In the genomic region with DNA sequence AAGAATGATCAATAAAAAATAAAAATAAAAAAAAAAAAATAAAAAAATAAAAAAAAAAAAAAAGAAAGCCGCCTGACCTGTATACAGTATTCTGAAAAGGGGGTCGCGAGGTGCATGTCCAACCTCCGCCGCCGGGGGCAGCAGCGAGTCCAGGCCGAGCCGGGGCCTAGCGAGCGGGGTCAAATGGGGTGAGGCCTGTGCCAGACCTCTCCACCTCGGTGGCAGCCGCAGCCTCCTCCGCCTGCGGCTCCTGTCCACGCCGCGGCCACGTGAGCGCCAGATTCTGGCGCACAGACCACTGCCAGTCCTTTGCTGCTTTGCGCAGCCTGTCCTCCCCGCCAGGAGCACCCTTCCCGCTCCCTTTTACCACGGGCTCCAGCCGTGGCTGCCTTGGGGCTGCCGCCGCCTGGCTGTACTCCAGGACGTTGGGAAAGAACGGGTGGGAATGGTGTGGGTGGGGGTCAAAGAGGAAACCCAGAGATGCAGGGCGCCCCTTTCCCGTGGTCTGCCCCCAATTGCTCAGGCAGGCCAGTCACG, we compare ENCODE assay signal across 1 cellular context.
TF ChIP-seq lines count a peak whose summit lies in the region.

No MANE protein-coding gene starts in this region.

TF ChIP-seq in HEK293, 187 proteins besides CTCF, POLR2A, EP300 and RAD21 (continued from another document and continues in another):
- TF ChIP-seq, protein P1, sequence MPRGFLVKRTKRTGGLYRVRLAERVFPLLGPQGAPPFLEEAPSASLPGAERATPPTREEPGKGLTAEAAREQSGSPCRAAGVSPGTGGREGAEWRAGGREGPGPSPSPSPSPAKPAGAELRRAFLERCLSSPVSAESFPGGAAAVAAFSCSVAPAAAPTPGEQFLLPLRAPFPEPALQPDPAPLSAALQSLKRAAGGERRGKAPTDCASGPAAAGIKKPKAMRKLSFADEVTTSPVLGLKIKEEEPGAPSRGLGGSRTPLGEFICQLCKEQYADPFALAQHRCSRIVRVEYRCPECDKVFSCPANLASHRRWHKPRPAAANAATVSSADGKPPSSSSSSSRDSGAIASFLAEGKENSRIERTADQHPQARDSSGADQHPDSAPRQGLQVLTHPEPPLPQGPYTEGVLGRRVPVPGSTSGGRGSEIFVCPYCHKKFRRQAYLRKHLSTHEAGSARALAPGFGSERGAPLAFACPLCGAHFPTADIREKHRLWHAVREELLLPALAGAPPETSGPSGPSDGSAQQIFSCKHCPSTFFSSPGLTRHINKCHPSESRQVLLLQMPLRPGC (tag by site-specific recombination; IDR thresholded peaks at IDR 0.05) = 0 out of 2 replicates have a peak, but pooled peaks have one; percentile 34
- TF ChIP-seq, protein P2, sequence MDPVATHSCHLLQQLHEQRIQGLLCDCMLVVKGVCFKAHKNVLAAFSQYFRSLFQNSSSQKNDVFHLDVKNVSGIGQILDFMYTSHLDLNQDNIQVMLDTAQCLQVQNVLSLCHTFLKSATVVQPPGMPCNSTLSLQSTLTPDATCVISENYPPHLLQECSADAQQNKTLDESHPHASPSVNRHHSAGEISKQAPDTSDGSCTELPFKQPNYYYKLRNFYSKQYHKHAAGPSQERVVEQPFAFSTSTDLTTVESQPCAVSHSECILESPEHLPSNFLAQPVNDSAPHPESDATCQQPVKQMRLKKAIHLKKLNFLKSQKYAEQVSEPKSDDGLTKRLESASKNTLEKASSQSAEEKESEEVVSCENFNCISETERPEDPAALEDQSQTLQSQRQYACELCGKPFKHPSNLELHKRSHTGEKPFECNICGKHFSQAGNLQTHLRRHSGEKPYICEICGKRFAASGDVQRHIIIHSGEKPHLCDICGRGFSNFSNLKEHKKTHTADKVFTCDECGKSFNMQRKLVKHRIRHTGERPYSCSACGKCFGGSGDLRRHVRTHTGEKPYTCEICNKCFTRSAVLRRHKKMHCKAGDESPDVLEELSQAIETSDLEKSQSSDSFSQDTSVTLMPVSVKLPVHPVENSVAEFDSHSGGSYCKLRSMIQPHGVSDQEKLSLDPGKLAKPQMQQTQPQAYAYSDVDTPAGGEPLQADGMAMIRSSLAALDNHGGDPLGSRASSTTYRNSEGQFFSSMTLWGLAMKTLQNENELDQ (tag by site-specific recombination; IDR thresholded peaks at IDR 0.05; ENCODE audit: low read depth) = no peak
- TF ChIP-seq ZFHX2 (tag by site-specific recombination; conservative IDR thresholded peaks at IDR 0.05) = 0 out of 2 replicates have a peak, but pooled peaks have one; percentile 25
- no peak for TF ChIP-seq ZNF19 (tag by site-specific recombination; IDR thresholded peaks at IDR 0.05; ENCODE audit: low read depth)
- TF ChIP-seq ZNF501 (tag by site-specific recombination; IDR thresholded peaks at IDR 0.05) = no peak
- TF ChIP-seq, protein P3, sequence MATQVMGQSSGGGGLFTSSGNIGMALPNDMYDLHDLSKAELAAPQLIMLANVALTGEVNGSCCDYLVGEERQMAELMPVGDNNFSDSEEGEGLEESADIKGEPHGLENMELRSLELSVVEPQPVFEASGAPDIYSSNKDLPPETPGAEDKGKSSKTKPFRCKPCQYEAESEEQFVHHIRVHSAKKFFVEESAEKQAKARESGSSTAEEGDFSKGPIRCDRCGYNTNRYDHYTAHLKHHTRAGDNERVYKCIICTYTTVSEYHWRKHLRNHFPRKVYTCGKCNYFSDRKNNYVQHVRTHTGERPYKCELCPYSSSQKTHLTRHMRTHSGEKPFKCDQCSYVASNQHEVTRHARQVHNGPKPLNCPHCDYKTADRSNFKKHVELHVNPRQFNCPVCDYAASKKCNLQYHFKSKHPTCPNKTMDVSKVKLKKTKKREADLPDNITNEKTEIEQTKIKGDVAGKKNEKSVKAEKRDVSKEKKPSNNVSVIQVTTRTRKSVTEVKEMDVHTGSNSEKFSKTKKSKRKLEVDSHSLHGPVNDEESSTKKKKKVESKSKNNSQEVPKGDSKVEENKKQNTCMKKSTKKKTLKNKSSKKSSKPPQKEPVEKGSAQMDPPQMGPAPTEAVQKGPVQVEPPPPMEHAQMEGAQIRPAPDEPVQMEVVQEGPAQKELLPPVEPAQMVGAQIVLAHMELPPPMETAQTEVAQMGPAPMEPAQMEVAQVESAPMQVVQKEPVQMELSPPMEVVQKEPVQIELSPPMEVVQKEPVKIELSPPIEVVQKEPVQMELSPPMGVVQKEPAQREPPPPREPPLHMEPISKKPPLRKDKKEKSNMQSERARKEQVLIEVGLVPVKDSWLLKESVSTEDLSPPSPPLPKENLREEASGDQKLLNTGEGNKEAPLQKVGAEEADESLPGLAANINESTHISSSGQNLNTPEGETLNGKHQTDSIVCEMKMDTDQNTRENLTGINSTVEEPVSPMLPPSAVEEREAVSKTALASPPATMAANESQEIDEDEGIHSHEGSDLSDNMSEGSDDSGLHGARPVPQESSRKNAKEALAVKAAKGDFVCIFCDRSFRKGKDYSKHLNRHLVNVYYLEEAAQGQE (tag by site-specific recombination; IDR thresholded peaks at IDR 0.05) = no peak
- no peak for TF ChIP-seq IKZF3 (tag by site-specific recombination; IDR thresholded peaks at IDR 0.05)
- TF ChIP-seq, protein P4, sequence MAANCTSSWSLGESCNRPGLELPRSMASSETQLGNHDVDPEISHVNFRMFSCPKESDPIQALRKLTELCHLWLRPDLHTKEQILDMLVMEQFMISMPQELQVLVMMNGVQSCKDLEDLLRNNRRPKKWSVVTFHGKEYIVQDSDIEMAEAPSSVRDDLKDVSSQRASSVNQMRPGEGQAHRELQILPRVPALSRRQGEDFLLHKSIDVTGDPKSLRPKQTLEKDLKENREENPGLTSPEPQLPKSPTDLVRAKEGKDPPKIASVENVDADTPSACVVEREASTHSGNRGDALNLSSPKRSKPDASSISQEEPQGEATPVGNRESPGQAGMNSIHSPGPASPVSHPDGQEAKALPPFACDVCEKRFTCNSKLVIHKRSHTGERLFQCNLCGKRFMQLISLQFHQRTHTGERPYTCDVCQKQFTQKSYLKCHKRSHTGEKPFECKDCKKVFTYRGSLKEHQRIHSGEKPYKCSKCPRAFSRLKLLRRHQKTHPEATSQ (tag by site-specific recombination; IDR thresholded peaks at IDR 0.05) = 0 out of 2 replicates have a peak, but pooled peaks have one; percentile 37
- no peak for TF ChIP-seq MYNN (tag by site-specific recombination; IDR thresholded peaks at IDR 0.05; ENCODE audit: borderline replicate concordance)
- TF ChIP-seq, protein P5, sequence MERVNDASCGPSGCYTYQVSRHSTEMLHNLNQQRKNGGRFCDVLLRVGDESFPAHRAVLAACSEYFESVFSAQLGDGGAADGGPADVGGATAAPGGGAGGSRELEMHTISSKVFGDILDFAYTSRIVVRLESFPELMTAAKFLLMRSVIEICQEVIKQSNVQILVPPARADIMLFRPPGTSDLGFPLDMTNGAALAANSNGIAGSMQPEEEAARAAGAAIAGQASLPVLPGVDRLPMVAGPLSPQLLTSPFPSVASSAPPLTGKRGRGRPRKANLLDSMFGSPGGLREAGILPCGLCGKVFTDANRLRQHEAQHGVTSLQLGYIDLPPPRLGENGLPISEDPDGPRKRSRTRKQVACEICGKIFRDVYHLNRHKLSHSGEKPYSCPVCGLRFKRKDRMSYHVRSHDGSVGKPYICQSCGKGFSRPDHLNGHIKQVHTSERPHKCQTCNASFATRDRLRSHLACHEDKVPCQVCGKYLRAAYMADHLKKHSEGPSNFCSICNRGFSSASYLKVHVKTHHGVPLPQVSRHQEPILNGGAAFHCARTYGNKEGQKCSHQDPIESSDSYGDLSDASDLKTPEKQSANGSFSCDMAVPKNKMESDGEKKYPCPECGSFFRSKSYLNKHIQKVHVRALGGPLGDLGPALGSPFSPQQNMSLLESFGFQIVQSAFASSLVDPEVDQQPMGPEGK (tag by site-specific recombination; IDR thresholded peaks at IDR 0.05) = peak; percentile 51; the same call in 1 of the 2 replicates
- TF ChIP-seq SETDB1 (IDR thresholded peaks at IDR 0.05; ENCODE audit: insufficient read length, low read length) = no peak
- TF ChIP-seq ZBTB21 (tag by site-specific recombination; IDR thresholded peaks at IDR 0.05) = 0 out of 2 replicates have a peak, but pooled peaks have one; percentile 11
- TF ChIP-seq ZNF768 (tag by site-specific recombination; IDR thresholded peaks at IDR 0.05) = no peak
- TF ChIP-seq, protein P6, sequence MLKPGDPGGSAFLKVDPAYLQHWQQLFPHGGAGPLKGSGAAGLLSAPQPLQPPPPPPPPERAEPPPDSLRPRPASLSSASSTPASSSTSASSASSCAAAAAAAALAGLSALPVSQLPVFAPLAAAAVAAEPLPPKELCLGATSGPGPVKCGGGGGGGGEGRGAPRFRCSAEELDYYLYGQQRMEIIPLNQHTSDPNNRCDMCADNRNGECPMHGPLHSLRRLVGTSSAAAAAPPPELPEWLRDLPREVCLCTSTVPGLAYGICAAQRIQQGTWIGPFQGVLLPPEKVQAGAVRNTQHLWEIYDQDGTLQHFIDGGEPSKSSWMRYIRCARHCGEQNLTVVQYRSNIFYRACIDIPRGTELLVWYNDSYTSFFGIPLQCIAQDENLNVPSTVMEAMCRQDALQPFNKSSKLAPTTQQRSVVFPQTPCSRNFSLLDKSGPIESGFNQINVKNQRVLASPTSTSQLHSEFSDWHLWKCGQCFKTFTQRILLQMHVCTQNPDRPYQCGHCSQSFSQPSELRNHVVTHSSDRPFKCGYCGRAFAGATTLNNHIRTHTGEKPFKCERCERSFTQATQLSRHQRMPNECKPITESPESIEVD (tag by site-specific recombination; IDR thresholded peaks at IDR 0.05) = no peak
- peak; percentile 30; the same call in 1 of the 2 replicates for TF ChIP-seq EGR2 (tag by site-specific recombination; IDR thresholded peaks at IDR 0.05; ENCODE audit: low read depth)
- TF ChIP-seq ZNF596 (tag by site-specific recombination; IDR thresholded peaks at IDR 0.05) = no peak
- no peak for TF ChIP-seq ZNF223 (tag by site-specific recombination; IDR thresholded peaks at IDR 0.05)
- TF ChIP-seq, protein P7, sequence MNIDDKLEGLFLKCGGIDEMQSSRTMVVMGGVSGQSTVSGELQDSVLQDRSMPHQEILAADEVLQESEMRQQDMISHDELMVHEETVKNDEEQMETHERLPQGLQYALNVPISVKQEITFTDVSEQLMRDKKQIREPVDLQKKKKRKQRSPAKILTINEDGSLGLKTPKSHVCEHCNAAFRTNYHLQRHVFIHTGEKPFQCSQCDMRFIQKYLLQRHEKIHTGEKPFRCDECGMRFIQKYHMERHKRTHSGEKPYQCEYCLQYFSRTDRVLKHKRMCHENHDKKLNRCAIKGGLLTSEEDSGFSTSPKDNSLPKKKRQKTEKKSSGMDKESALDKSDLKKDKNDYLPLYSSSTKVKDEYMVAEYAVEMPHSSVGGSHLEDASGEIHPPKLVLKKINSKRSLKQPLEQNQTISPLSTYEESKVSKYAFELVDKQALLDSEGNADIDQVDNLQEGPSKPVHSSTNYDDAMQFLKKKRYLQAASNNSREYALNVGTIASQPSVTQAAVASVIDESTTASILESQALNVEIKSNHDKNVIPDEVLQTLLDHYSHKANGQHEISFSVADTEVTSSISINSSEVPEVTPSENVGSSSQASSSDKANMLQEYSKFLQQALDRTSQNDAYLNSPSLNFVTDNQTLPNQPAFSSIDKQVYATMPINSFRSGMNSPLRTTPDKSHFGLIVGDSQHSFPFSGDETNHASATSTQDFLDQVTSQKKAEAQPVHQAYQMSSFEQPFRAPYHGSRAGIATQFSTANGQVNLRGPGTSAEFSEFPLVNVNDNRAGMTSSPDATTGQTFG (tag by site-specific recombination; IDR thresholded peaks at IDR 0.05; ENCODE audit: borderline replicate concordance) = no peak
- TF ChIP-seq ZNF155 (tag by site-specific recombination; IDR thresholded peaks at IDR 0.05) = no peak
- TF ChIP-seq BCL11B (tag by site-specific recombination; IDR thresholded peaks at IDR 0.05; ENCODE audit: low read depth) = 0 out of 2 replicates have a peak, but pooled peaks have one; percentile 36
- TF ChIP-seq ZNF214 (tag by site-specific recombination; IDR thresholded peaks at IDR 0.05; ENCODE audit: borderline replicate concordance) = no peak
- no peak for TF ChIP-seq REPIN1 (tag by site-specific recombination; IDR thresholded peaks at IDR 0.05; ENCODE audit: low read depth)
- TF ChIP-seq, protein P8, sequence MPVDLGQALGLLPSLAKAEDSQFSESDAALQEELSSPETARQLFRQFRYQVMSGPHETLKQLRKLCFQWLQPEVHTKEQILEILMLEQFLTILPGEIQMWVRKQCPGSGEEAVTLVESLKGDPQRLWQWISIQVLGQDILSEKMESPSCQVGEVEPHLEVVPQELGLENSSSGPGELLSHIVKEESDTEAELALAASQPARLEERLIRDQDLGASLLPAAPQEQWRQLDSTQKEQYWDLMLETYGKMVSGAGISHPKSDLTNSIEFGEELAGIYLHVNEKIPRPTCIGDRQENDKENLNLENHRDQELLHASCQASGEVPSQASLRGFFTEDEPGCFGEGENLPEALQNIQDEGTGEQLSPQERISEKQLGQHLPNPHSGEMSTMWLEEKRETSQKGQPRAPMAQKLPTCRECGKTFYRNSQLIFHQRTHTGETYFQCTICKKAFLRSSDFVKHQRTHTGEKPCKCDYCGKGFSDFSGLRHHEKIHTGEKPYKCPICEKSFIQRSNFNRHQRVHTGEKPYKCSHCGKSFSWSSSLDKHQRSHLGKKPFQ (tag by site-specific recombination; IDR thresholded peaks at IDR 0.05) = no peak
- TF ChIP-seq, protein P9, sequence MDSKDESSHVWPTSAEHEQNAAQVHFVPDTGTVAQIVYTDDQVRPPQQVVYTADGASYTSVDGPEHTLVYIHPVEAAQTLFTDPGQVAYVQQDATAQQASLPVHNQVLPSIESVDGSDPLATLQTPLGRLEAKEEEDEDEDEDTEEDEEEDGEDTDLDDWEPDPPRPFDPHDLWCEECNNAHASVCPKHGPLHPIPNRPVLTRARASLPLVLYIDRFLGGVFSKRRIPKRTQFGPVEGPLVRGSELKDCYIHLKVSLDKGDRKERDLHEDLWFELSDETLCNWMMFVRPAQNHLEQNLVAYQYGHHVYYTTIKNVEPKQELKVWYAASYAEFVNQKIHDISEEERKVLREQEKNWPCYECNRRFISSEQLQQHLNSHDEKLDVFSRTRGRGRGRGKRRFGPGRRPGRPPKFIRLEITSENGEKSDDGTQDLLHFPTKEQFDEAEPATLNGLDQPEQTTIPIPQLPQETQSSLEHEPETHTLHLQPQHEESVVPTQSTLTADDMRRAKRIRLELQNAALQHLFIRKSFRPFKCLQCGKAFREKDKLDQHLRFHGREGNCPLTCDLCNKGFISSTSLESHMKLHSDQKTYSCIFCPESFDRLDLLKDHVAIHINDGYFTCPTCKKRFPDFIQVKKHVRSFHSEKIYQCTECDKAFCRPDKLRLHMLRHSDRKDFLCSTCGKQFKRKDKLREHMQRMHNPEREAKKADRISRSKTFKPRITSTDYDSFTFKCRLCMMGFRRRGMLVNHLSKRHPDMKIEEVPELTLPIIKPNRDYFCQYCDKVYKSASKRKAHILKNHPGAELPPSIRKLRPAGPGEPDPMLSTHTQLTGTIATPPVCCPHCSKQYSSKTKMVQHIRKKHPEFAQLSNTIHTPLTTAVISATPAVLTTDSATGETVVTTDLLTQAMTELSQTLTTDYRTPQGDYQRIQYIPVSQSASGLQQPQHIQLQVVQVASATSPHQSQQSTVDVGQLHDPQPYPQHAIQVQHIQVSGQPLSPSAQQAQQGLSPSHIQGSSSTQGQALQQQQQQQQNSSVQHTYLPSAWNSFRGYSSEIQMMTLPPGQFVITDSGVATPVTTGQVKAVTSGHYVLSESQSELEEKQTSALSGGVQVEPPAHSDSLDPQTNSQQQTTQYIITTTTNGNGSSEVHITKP (tag by site-specific recombination; IDR thresholded peaks at IDR 0.05) = no peak
- TF ChIP-seq ZNF664 (tag by site-specific recombination; IDR thresholded peaks at IDR 0.05) = no peak
- TF ChIP-seq ZNF560 (tag by site-specific recombination; IDR thresholded peaks at IDR 0.05; ENCODE audit: borderline replicate concordance) = no peak
- TF ChIP-seq ZNF404 (tag by site-specific recombination; IDR thresholded peaks at IDR 0.05) = no peak
- TF ChIP-seq ZSCAN23 (tag by site-specific recombination; IDR thresholded peaks at IDR 0.05) = no peak
- no peak for TF ChIP-seq ZNF530 (tag by site-specific recombination; IDR thresholded peaks at IDR 0.05; ENCODE audit: low read depth)
- no peak for TF ChIP-seq ZNF791 (tag by site-specific recombination; IDR thresholded peaks at IDR 0.05)
- TF ChIP-seq ZNF175 (tag by site-specific recombination; IDR thresholded peaks at IDR 0.05) = no peak
- TF ChIP-seq BCL11A (tag by site-specific recombination; IDR thresholded peaks at IDR 0.05; ENCODE audit: low read depth) = peak; percentile 72; the same call in 1 of the 2 replicates
